Comparison of ENCODE assay signal across 20 cellular contexts in genomic region chr5:42462089-42462488, GRCh38. TPM values are rescaled to one million over a fixed set of nuclear protein-coding genes. Genes with fewer than 3 reads are reported as not detected.
"Had no signal": no experiment of that assay in that cellular context is flagged by ENCODE, and none has a peak within 500 bp of the region (broad histone marks: within the 10 kb centered on the region; RNA-seq: fewer than 3 reads in every experiment).

No MANE protein-coding gene starts in this region.

- H3K27ac ChIP-seq: lower lobe of right lung, parathyroid adenoma, psoas muscle, tibial nerve, uterus had no signal

- H3K9me3 ChIP-seq: lower lobe of right lung, psoas muscle, right lobe of liver, tibial nerve, uterus had no signal

- DNase-seq: head of caudate nucleus; hypothalamus; islet precursor cell; lower lobe of right lung; mammary epithelial cell; naive thymus-derived CD8-positive, alpha-beta T cell; nucleus accumbens; psoas muscle; right lobe of liver; stimulated activated CD4-positive, alpha-beta T cell treated with anti-CD3 and anti-CD28 coated beads, Interleukin-1b, Interleukin-23, amount 100 ng/mL, for 48 hours; stimulated activated CD4-positive, alpha-beta T cell treated with anti-CD3 and anti-CD28 coated beads, Interleukin-2, amount 100 ng/mL, for 48 hours; stimulated activated CD4-positive, alpha-beta T cell treated with anti-CD3 and anti-CD28 coated beads, Interleukin-4, amount 100 ng/mL, for 4 hours; stimulated activated CD8-positive, alpha-beta memory T cell treated with anti-CD3 and anti-CD28 coated beads, Interleukin-4, amount 100 ng/mL, for 48 hours; stimulated activated naive CD4-positive, alpha-beta T cell treated with Interleukin-2 at 50 U/mL for 16 hours; stimulated activated naive CD8-positive, alpha-beta T cell treated with anti-CD3 and anti-CD28 coated beads, Interleukin-15, amount 100 ng/mL, for 72 hours; substantia nigra; uterus had no signal

- H3K27me3 ChIP-seq: right lobe of liver, tibial nerve, uterus had no signal

- H3K36me3 ChIP-seq: lower lobe of right lung, right lobe of liver, tibial nerve, uterus had no signal

- ATAC-seq: lower lobe of right lung; naive thymus-derived CD8-positive, alpha-beta T cell; stimulated activated naive CD8-positive, alpha-beta T cell treated with anti-CD3 and anti-CD28 coated beads, Interleukin-15, amount 100 ng/mL, for 72 hours had no signal

- H3K4me1 ChIP-seq: lower lobe of right lung, parathyroid adenoma, tibial nerve, uterus had no signal

- H3K4me3 ChIP-seq: lower lobe of right lung, psoas muscle, right lobe of liver, smooth muscle cell, tibial nerve, uterus had no signal

RNA-seq across cellular contexts. Expression of gene GHR, which starts 38.9 kb away (rescaled TPM):
- total RNA-seq: naive thymus-derived CD8-positive, alpha-beta T cell had no signal
